Comparison of ENCODE assay signal across 21 cellular contexts in the genomic region with DNA sequence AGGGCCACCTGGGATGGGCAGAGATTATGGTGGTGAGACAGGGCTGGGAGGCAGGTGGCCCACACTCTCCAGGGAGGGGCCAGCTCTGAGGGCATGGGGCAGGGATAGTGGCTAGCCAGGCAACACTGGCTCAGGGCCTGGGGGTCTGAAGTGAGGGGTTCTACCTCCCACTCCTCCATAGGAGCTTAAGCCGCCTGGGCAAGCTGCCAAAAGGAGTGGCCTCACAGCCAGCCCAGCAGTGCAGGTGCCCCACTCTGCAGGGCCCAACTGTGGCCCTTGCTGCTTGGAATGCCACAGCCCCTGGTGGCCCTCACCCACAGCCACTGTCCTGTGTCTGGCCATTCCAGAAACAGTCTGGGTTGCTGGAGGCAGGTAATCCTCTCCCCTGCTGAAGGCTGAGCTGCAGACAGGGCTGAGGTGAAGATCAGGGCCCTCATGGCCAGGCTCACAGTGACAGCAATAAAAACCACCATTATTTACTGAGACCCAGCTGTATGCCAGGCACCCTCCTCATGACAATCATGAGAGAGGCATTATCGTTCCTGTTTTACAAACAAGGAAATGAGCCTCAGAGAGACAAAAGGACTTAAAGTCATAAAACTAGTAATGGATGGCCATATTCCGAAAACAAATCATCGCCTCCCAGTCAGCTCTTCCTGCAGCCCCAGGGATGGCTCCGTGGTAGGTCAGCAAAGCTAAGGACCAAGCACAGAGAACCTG. TPM values are rescaled to one million over a fixed set of nuclear protein-coding genes. Genes with fewer than 3 reads are reported as not detected.
DNase-seq lines count a peak whose midpoint lies in the region; ATAC-seq lines count a peak whose summit lies in the region.
"Had no signal": no experiment of that assay in that cellular context is flagged by ENCODE, and none has a peak within 500 bp of the region (broad histone marks: within the 10 kb centered on the region; RNA-seq: fewer than 3 reads in every experiment).

No MANE protein-coding gene starts in this region.

- DNase-seq in DMS 273 (lab: John Stamatoyannopoulos, UW; ENCODE audit: unreplicated experiment) (peak; percentile 13), DMS 273 treated with DMSO at 0.1 percent for 48 hours (lab: John Stamatoyannopoulos, UW) (no peak), NCI-H1417 treated with DMSO at 0.1 percent for 48 hours (lab: John Stamatoyannopoulos, UW) (peak; percentile 24), SHP77 (lab: John Stamatoyannopoulos, UW) (peak; percentile 65 to 68), medulla oblongata (ENCODE audit: extremely low spot score) (peak; percentile 18), D341Med (ENCODE audit: low spot score) (no peak), H4 (ENCODE audit: low spot score) (no peak)
- DNase-seq: activated CD8-positive, alpha-beta T cell treated with anti-CD3 and anti-CD28 coated beads for 36 hours; activated naive CD4-positive, alpha-beta T cell treated with anti-CD3 and anti-CD28 coated beads, Interleukin-2, amount 10 ng/mL, durations not matched to agents 7 days and 5 days; activated T-cell treated with anti-CD3 and anti-CD28 coated beads, Interleukin-2, amount 50 U/mL, for 1 hour; aorta; central memory CD4-positive, alpha-beta T cell; erythroblast; foreskin keratinocyte; HCEC 1CT; lower lobe of right lung; NCI-H1436 treated with DMSO at 0.1 percent for 48 hours; small intestine; stimulated activated CD4-positive, alpha-beta T cell treated with anti-CD3 and anti-CD28 coated beads, Interleukin-4, amount 100 ng/mL, for 1 hour; trophoblast cell had no signal

- ATAC-seq in HG02973 (IDR thresholded peaks at IDR 0.05; ENCODE audit: unreplicated experiment), result no peak
- ATAC-seq: activated CD8-positive, alpha-beta T cell treated with anti-CD3 and anti-CD28 coated beads for 36 hours; foreskin keratinocyte; lower lobe of right lung had no signal

RNA-seq across cellular contexts. Expression of gene KIF21B, which starts 31.0 kb away (rescaled TPM):
- total RNA-seq in H4 (2014; rRNA removed; shearing (Covaris generic)), result 2.1 and 2.4 TPM in 2 replicates

Comparison
In these comparisons a context has a peak if more than half of its experiments do, and no peak if none do; other contexts are left out.
1. DNase-seq: peak in DMS 273 (single experiment), NCI-H1417 treated with DMSO at 0.1 percent for 48 hours (single experiment), SHP77 (2 of 2) and medulla oblongata (single experiment); none in DMS 273 treated with DMSO at 0.1 percent for 48 hours (single experiment), D341Med (single experiment) and H4 (single experiment).